ENCODE assay signal across 23 cellular contexts in genomic region chr18:56351911-56352502, GRCh38.
"Had no signal": no experiment of that assay in that cellular context is flagged by ENCODE, and none has a peak within 500 bp of the region (broad histone marks: within the 10 kb centered on the region; RNA-seq: fewer than 3 reads in every experiment).

No MANE protein-coding gene starts in this region.

- H3K27ac Mint-ChIP-seq: activated naive CD8-positive, alpha-beta T cell; activated T-cell treated with anti-CD3 and anti-CD28 coated beads, Interleukin-2, amount 50 U/mL, for 24 hours; activated T-helper 17 cell treated with anti-CD3 and anti-CD28 coated beads, Interleukin-2, amount 50 U/mL, for 72 hours; mesothelial cell of epicardium; naive thymus-derived CD8-positive, alpha-beta T cell; stimulated activated naive CD8-positive, alpha-beta T cell treated with anti-CD3 and anti-CD28 coated beads, Interleukin-15, amount 100 ng/mL, for 72 hours; T-cell; T-helper 2 cell treated with Interferon-gamma antibody and Interleukin-4, amounts not matched to agents 5 μg/mL and 100 μg/mL, for 36 hours had no signal

- H3K9me3 Mint-ChIP-seq: activated T-cell treated with anti-CD3 and anti-CD28 coated beads, Interleukin-2, amount 50 U/mL, for 24 hours had no signal

- DNase-seq: activated CD4-positive, alpha-beta T cell treated with anti-CD3 and anti-CD28 coated beads for 1 hour; activated CD8-positive, alpha-beta memory T cell treated with anti-CD3 and anti-CD28 coated beads, Interleukin-2, amount 50 U/mL, for 4 hours; activated naive CD4-positive, alpha-beta T cell; activated T-cell treated with anti-CD3 and anti-CD28 coated beads, Interleukin-2, amount 50 U/mL, for 24 hours; adrenal gland; glutamatergic neuron; hippocampal formation; lower lobe of right lung; naive thymus-derived CD8-positive, alpha-beta T cell; ovary; right lobe of liver; stimulated activated CD4-positive, alpha-beta T cell treated with anti-CD3 and anti-CD28 coated beads, Interleukin-1b, Interleukin-23, amount 100 ng/mL, for 48 hours; stimulated activated naive CD8-positive, alpha-beta T cell treated with anti-CD3 and anti-CD28 coated beads, Interleukin-15, amount 100 ng/mL, for 72 hours; T-cell had no signal

- H3K9me3 ChIP-seq: adrenal gland, ascending aorta, lower lobe of right lung, ovary, right lobe of liver, tibial nerve had no signal

- H3K4me3 Mint-ChIP-seq: activated naive CD8-positive, alpha-beta T cell; activated T-cell treated with anti-CD3 and anti-CD28 coated beads, Interleukin-2, amount 50 U/mL, for 24 hours; activated T-helper 17 cell treated with anti-CD3 and anti-CD28 coated beads, Interleukin-2, amount 50 U/mL, for 72 hours; mesothelial cell of epicardium; naive thymus-derived CD8-positive, alpha-beta T cell; stimulated activated naive CD8-positive, alpha-beta T cell treated with anti-CD3 and anti-CD28 coated beads, Interleukin-15, amount 100 ng/mL, for 72 hours; T-cell; T-helper 2 cell treated with Interferon-gamma antibody and Interleukin-4, amounts not matched to agents 5 μg/mL and 100 μg/mL, for 36 hours had no signal

- ATAC-seq: activated T-helper 17 cell treated with anti-CD3 and anti-CD28 coated beads, Interleukin-2, amount 50 U/mL, for 72 hours; left lobe of liver; lower lobe of right lung; naive thymus-derived CD8-positive, alpha-beta T cell; right lobe of liver; stimulated activated naive CD8-positive, alpha-beta T cell treated with anti-CD3 and anti-CD28 coated beads, Interleukin-15, amount 100 ng/mL, for 72 hours; T-cell had no signal

- H3K4me1 ChIP-seq: adrenal gland, ascending aorta, lower lobe of right lung, right lobe of liver, tibial nerve had no signal

- H3K27me3 ChIP-seq: adrenal gland, ascending aorta, ovary, right lobe of liver, tibial nerve had no signal

- H3K36me3 ChIP-seq: adrenal gland, ascending aorta, lower lobe of right lung, ovary, right lobe of liver, tibial nerve had no signal

- H3K27me3 Mint-ChIP-seq: activated naive CD8-positive, alpha-beta T cell; activated T-cell treated with anti-CD3 and anti-CD28 coated beads, Interleukin-2, amount 50 U/mL, for 24 hours; stimulated activated naive CD8-positive, alpha-beta T cell treated with anti-CD3 and anti-CD28 coated beads, Interleukin-15, amount 100 ng/mL, for 72 hours; T-cell had no signal

- H3K27ac ChIP-seq: adrenal gland, ascending aorta, coronary artery, lower lobe of right lung, ovary, right lobe of liver, tibial nerve had no signal

- H3K36me3 Mint-ChIP-seq: activated naive CD8-positive, alpha-beta T cell; mesothelial cell of epicardium; naive thymus-derived CD8-positive, alpha-beta T cell; T-cell had no signal

- H3K4me3 ChIP-seq: adrenal gland, ascending aorta, coronary artery, lower lobe of right lung, ovary, right lobe of liver, skin epidermis, tibial nerve had no signal

- H3K4me1 Mint-ChIP-seq: activated T-helper 17 cell treated with anti-CD3 and anti-CD28 coated beads, Interleukin-2, amount 50 U/mL, for 72 hours; mesothelial cell of epicardium; naive thymus-derived CD8-positive, alpha-beta T cell; stimulated activated naive CD8-positive, alpha-beta T cell treated with anti-CD3 and anti-CD28 coated beads, Interleukin-15, amount 100 ng/mL, for 72 hours; T-cell had no signal
